26 cellular contexts compared by ENCODE assay signal in the genomic region with DNA sequence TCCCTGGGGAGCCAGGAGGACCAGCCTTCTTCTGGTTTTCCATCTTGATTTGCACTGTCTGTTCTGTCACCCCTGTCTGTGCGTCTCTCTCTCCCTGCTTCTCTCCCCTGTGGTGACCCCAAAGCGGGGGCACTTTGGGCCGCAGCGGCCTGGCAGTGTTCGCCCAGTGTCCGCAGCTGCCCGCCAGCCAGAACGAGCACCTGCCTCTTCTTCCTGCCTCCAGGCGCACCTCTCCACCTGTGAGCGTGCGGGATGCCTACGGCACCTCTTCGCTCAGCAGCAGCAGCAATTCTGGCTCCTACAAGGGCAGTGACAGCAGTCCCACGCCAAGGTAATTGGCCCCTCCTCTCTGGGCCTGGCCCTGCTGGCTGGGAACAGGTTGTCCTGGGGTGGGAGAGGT. TPM values are rescaled to one million over a fixed set of nuclear protein-coding genes. Genes with fewer than 3 reads are reported as not detected.
DNase-seq lines count a peak whose midpoint lies in the region; ATAC-seq and TF ChIP-seq lines count a peak whose summit lies in the region.
"Had no signal": no experiment of that assay in that cellular context is flagged by ENCODE, and none has a peak within 500 bp of the region (broad histone marks: within the 10 kb centered on the region; RNA-seq: fewer than 3 reads in every experiment).

No MANE protein-coding gene starts in this region.

- DNase-seq in NCI-H1417 (lab: John Stamatoyannopoulos, UW) = peak; percentile 15 to 77 (median 55)
- DNase-seq in NCI-H1417 treated with DMSO at 0.1 percent for 48 hours (lab: John Stamatoyannopoulos, UW) = no peak
- peak; percentile 86 for DNase-seq in NCI-H146 (lab: John Stamatoyannopoulos, UW)
- peak; percentile 21 for DNase-seq in RWPE2 (ENCODE audit: low spot score)
- DNase-seq in neuronal stem cell (ENCODE audit: low spot score) = no peak
- no peak for DNase-seq in SHP77 treated with DMSO at 0.1 percent for 48 hours (lab: John Stamatoyannopoulos, UW)
- DNase-seq: ACHN; CD4-positive, alpha-beta T cell; MG63; NCI-H1092; NCI-H1694 treated with DMSO at 0.1 percent for 48 hours; NCI-H2081 treated with DMSO at 0.1 percent for 48 hours; NCI-H446 treated with DMSO at 0.1 percent for 48 hours; NCI-H774; PC-3; SHP77; SW 1271 had no signal

- H2BK120ac ChIP-seq in neuronal stem cell (ENCODE audit: low read depth, low read length) = peak overlapping the region; percentile 6

- no peaks in the 10 kb centered on the region for H3K79me1 ChIP-seq in neuronal stem cell (ENCODE audit: low read depth, low read length)

- H3K9me3 ChIP-seq in RWPE2 (ENCODE audit: severe bottlenecking) (no peaks in the 10 kb centered on the region), neuronal stem cell (replicated peaks in 1 of 2; ENCODE audit: control insufficient read depth in 2 of 2, insufficient read depth in 1 of 2, low read depth in 1 of 2, low read length in 2 of 2) (no peaks in the 10 kb centered on the region)
- H3K9me3 ChIP-seq: BLaER1, MG63 had no signal

- no peak overlapping the region for H3K18ac ChIP-seq in neuronal stem cell (ENCODE audit: low read length)

- no CpG with 5 or more reads among the region's 14 CpGs for WGBS in neuronal stem cell (ENCODE audit: extremely low coverage in 2 of 2, insufficient read length in 2 of 2, insufficient replicate concordance in 1 of 2), 2 donors

- H3K27ac ChIP-seq in RWPE2 (ENCODE audit: poor library complexity, severe bottlenecking) = no peak overlapping the region
- H3K27ac ChIP-seq in neuronal stem cell (replicated peaks; ENCODE audit: low read length) = no peak overlapping the region
- H3K27ac ChIP-seq: 22Rv1, BLaER1, HL-60, SK-N-MC had no signal

- H2BK12ac ChIP-seq in neuronal stem cell (ENCODE audit: low read length) = no peak overlapping the region

- H4K8ac ChIP-seq in neuronal stem cell (ENCODE audit: low read depth, low read length) = no peak overlapping the region

- no peak overlapping the region for H2AK5ac ChIP-seq in neuronal stem cell (ENCODE audit: low read depth, low read length)

- no peak overlapping the region for H2BK15ac ChIP-seq in neuronal stem cell (ENCODE audit: low read length)

- H3K4me1 ChIP-seq in RWPE2 (ENCODE audit: insufficient read depth, poor library complexity, severe bottlenecking) (peaks cover 8% of the 10 kb centered on the region), neuronal stem cell (ENCODE audit: control insufficient read depth in 2 of 2, insufficient read depth in 1 of 2, low read depth in 1 of 2, low read length in 2 of 2) (peaks cover 0 to 6% of the 10 kb centered on the region in 2 donors)

- H2BK5ac ChIP-seq in neuronal stem cell (ENCODE audit: low read length) = no peak overlapping the region

- no peak overlapping the region for H3K4ac ChIP-seq in neuronal stem cell (ENCODE audit: low read length)

- H3K14ac ChIP-seq in neuronal stem cell (ENCODE audit: low read length) = no peak overlapping the region

- no peak overlapping the region for H3K23ac ChIP-seq in neuronal stem cell (ENCODE audit: low read depth, low read length, poor library complexity)

- H4K91ac ChIP-seq in neuronal stem cell (ENCODE audit: low read depth, low read length, poor library complexity) = no peak overlapping the region

- H3K4me3 ChIP-seq in RWPE2 (ENCODE audit: severe bottlenecking) = no peak overlapping the region
- H3K4me3 ChIP-seq in neuronal stem cell (ENCODE audit: low read length in 2 of 2) = no peak overlapping the region
- H3K4me3 ChIP-seq: BLaER1, K562, MG63, SK-N-MC had no signal

- H3K36me3 ChIP-seq in RWPE2 (ENCODE audit: low read depth) (no peaks in the 10 kb centered on the region), neuronal stem cell (replicated peaks in 1 of 2; ENCODE audit: control insufficient read depth in 2 of 2, insufficient read depth in 2 of 2, low read length in 2 of 2) (no peaks in the 10 kb centered on the region)
- H3K36me3 ChIP-seq: BLaER1, MG63 had no signal

- no peak overlapping the region for H3K4me2 ChIP-seq in neuronal stem cell (ENCODE audit: insufficient read depth, low read length, poor library complexity, severe bottlenecking)
- H3K4me2 ChIP-seq: BLaER1 had no signal

- H3K9ac ChIP-seq in neuronal stem cell (ENCODE audit: low read depth, low read length, poor library complexity) = no peak overlapping the region
- H3K9ac ChIP-seq: BLaER1 had no signal

- no peaks in the 10 kb centered on the region for H3K27me3 ChIP-seq in RWPE2 (ENCODE audit: insufficient read depth, poor library complexity, severe bottlenecking)
- peaks cover 0 to 41% (median 0%) of the 10 kb centered on the region in 3 experiments for H3K27me3 ChIP-seq in neuronal stem cell (ENCODE audit: control insufficient read depth in 3 of 3, insufficient read depth in 3 of 3, low read depth in 1 of 3, low read length in 3 of 3)
- H3K27me3 ChIP-seq: BLaER1, MG63 had no signal

- no peak for TF ChIP-seq CTCF in RWPE2 (IDR thresholded peaks at IDR 0.05; ENCODE audit: poor library complexity, severe bottlenecking)

- no peak for ATAC-seq in RWPE2 (ENCODE audit: low read depth)
- no peak for ATAC-seq in GM19397 (IDR thresholded peaks at IDR 0.05; ENCODE audit: unreplicated experiment)
- no peak for ATAC-seq in GM18909 (IDR thresholded peaks at IDR 0.05; ENCODE audit: poor library complexity, unreplicated experiment)
- ATAC-seq: HCT116, K562, PC-3 had no signal

- H2AFZ ChIP-seq in neuronal stem cell (ENCODE audit: low read length) = no peak overlapping the region

RNA-seq across cellular contexts. Expression of a gene that starts 30.8 kb away (rescaled TPM):
- polyA plus RNA-seq in neuronal stem cell (2013, experiment 1 of 2) = 1.1 TPM
- polyA plus RNA-seq in neuronal stem cell (2013, experiment 2 of 2) = 1.1 TPM
- polyA plus RNA-seq: HepG2 had no signal

RNA-seq across cellular contexts. Expression of a gene that starts 32.0 kb away (rescaled TPM):
- 4.7 TPM for polyA plus RNA-seq in neuronal stem cell (2013, experiment 1 of 2)
- 5.3 TPM for polyA plus RNA-seq in neuronal stem cell (2013, experiment 2 of 2)

Comparison
In these comparisons a context has a peak if more than half of its experiments do, and no peak if none do; other contexts are left out.
1. DNase-seq: peak in NCI-H1417 (3 of 3), NCI-H146 (single experiment) and RWPE2 (single experiment); none in NCI-H1417 treated with DMSO at 0.1 percent for 48 hours (single experiment), neuronal stem cell (single experiment) and SHP77 treated with DMSO at 0.1 percent for 48 hours (single experiment).